In the genomic region with DNA sequence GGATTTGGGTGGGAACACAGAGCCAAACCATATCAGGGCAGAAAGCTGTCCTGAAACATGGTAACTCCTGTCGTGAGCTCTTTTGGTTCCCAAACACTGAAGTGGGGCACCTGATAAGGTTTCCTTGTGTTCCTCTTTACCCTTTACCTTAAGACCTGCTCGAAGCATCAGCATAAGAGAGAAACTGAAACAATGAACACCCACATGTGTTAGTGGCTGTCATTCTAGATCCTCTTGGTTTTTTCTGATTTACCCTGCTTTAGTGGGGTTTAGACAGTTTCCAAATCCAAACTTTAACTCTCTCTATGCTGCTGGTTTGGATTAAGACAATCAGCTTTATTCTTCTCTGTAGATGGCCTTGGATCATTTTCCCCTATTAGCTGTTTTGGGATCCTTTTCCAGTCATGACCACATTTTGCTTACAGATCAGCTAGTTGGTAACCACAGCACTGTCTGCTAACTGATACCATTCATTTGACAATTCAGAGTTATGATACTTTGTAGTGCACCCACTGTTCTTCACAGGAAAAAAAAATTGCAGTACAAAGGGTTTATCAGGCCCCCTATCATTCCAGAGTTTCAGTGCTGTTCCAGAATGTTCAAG, we compare ENCODE assay signal across 14 cellular contexts. TPM values are rescaled to one million over a fixed set of nuclear protein-coding genes. Genes with fewer than 3 reads are reported as not detected.
DNase-seq lines count a peak whose midpoint lies in the region; ATAC-seq and TF ChIP-seq lines count a peak whose summit lies in the region.
"Had no signal": no experiment of that assay in that cellular context is flagged by ENCODE, and none has a peak within 500 bp of the region (broad histone marks: within the 10 kb centered on the region; RNA-seq: fewer than 3 reads in every experiment).

No MANE protein-coding gene starts in this region.

- POLR2A ChIA-PET in activated B cell treated with CpG ODN at 0.5 μM for 24 hours (lab: Charles Lee): interaction anchor here (1.4 kb wide), 1 partner anchor 246 kb away, joined by 3 read pairs; a partner anchor contains a TSS

- intact Hi-C loops in activated B cell treated with CpG ODN at 0.5 μM for 24 hours (cut with micrococcal nuclease): loop anchor here (2.0 kb wide), 2 partner anchors 185 to 247 kb away; a partner anchor contains a TSS

- H3K4me3 Mint-ChIP-seq in activated B cell treated with CpG ODN at 0.5 μM for 24 hours (peak overlapping the region; percentile 24), chondrocyte (ENCODE audit: unreplicated experiment) (no peak overlapping the region)
- H3K4me3 Mint-ChIP-seq: CD4-positive, alpha-beta memory T cell had no signal

- ATAC-seq in GM19395 (IDR thresholded peaks at IDR 0.05; ENCODE audit: unreplicated experiment) (peak; percentile 69), HG02970 (IDR thresholded peaks at IDR 0.05; ENCODE audit: low FRiP score, unreplicated experiment) (peak; percentile 27), activated B cell treated with CpG ODN at 0.5 μM for 24 hours (ENCODE audit: low read depth) (no peak)
- ATAC-seq: right cardiac atrium had no signal

- H3K27ac Mint-ChIP-seq in activated B cell treated with CpG ODN at 0.5 μM for 24 hours (peak overlapping the region; percentile 93), chondrocyte (ENCODE audit: unreplicated experiment) (no peak overlapping the region)

- H3K36me3 Mint-ChIP-seq in activated B cell treated with CpG ODN at 0.5 μM for 24 hours (ENCODE audit: low read depth) (peaks cover 8% of the 10 kb centered on the region), chondrocyte (ENCODE audit: low read depth) (no peaks in the 10 kb centered on the region)

- H3K9me3 Mint-ChIP-seq in activated B cell treated with CpG ODN at 0.5 μM for 24 hours: peaks cover 20% of the 10 kb centered on the region
- H3K9me3 Mint-ChIP-seq in chondrocyte (ENCODE audit: low read depth): peaks cover 3% of the 10 kb centered on the region

- H3K4me1 Mint-ChIP-seq in activated B cell treated with CpG ODN at 0.5 μM for 24 hours (peaks cover 30% of the 10 kb centered on the region), chondrocyte (ENCODE audit: low read depth) (no peaks in the 10 kb centered on the region)

- in situ Hi-C loops in GM13976 (cut with MboI; ENCODE audit: low sequenced_read_pairs, unreplicated experiment): no loop called here

- TF ChIP-seq CTCF in GM13976 (IDR thresholded peaks at IDR 0.05; ENCODE audit: borderline replicate concordance, control extremely low read depth, extremely low read depth, insufficient read depth, missing control alignments) (no peak), activated B cell treated with CpG ODN at 0.5 μM for 24 hours (IDR thresholded peaks at IDR 0.05) (no peak), chondrocyte (IDR thresholded peaks at IDR 0.05) (no peak)

- CTCF ChIA-PET in activated B cell treated with CpG ODN at 0.5 μM for 24 hours (lab: Charles Lee): no interaction called here

- peaks cover 3% of the 10 kb centered on the region for H3K27me3 Mint-ChIP-seq in activated B cell treated with CpG ODN at 0.5 μM for 24 hours
- no peaks in the 10 kb centered on the region for H3K27me3 Mint-ChIP-seq in chondrocyte (ENCODE audit: low read depth)
- H3K27me3 Mint-ChIP-seq: CD4-positive, alpha-beta memory T cell had no signal

- DNase-seq in GM13976 (ENCODE audit: low spot score): peak; percentile 36
- no peak for DNase-seq in activated B cell treated with CpG ODN at 0.5 μM for 24 hours
- DNase-seq in NCI-H1092 (lab: John Stamatoyannopoulos, UW): no peak
- no peak for DNase-seq in chondrocyte (ENCODE audit: low spot score)
- no peak for DNase-seq in NK-92 treated with Interleukin-12 subunit alpha and Interleukin-12 subunit beta, amount 100 ng/mL, for 24 hours (lab: John Stamatoyannopoulos, UW)
- no peak for DNase-seq in NCI-H1105 (lab: John Stamatoyannopoulos, UW)
- DNase-seq: CD4-positive, alpha-beta memory T cell; NCI-H2227 treated with DMSO at 0.1 percent for 48 hours; right cardiac atrium had no signal

RNA-seq across cellular contexts. Expression of a gene that starts 1.0 kb away (rescaled TPM):
- total RNA-seq in activated B cell treated with CpG ODN at 0.5 μM for 24 hours (14.2 and 17.3 TPM in 2 replicates), chondrocyte (not detected in 3 replicates)
- total RNA-seq: cardiac muscle cell, HT1080 had no signal

RNA-seq across cellular contexts. Expression of a gene that starts 49.2 kb away (rescaled TPM):
- total RNA-seq in activated B cell treated with CpG ODN at 0.5 μM for 24 hours (not detected in 2 replicates), chondrocyte (not detected in 3 replicates)
- total RNA-seq: cardiac muscle cell; CD4-positive, alpha-beta memory T cell; HT1080; liver; right cardiac atrium had no signal

RNA-seq across cellular contexts. Expression of a gene that starts 58.2 kb away (rescaled TPM):
- total RNA-seq in activated B cell treated with CpG ODN at 0.5 μM for 24 hours (not detected in 2 replicates), chondrocyte (not detected in 3 replicates)
- total RNA-seq: cardiac muscle cell; CD4-positive, alpha-beta memory T cell; HT1080; liver; right cardiac atrium had no signal

Comparison
In these comparisons a context has a peak if more than half of its experiments do, and no peak if none do; other contexts are left out.
1. RNA of a gene that starts 1.0 kb away (total RNA-seq): 14.2 to 17.3 TPM in activated B cell treated with CpG ODN at 0.5 μM for 24 hours; not detected in chondrocyte; every median in the first group is over 10 times any median in the second.